In the genomic region with DNA sequence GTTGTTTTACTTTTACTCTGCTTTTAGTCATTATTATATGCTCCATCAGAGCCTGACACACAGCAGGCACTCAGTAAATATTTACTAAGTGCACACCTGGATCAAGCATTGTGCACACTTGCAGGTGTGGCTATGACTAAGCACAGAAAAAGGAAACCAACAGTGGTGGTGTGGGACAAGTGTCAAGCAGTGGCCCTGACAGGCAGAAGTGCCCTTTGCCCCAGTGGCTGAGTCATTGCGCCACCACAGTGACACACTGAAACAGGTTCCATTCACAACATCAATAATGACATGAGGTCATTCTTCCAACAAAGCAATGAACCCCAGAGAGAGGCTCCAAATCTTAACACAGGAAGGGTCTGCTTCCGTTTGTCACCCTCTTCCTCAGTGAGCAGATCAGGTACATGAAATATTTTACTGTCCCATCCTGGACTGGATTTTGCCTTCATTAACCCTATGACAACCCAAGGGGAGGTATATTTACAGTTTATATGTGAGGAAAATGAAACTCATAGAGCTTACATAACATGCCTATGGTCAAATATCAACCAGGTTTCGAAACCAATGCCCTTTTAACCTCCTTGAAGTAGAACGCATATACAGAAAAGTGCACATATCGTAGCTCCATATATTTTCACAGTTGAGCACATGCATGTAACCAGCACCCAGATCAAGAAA, we compare ENCODE assay signal across 9 cellular contexts.
DNase-seq lines count a peak whose midpoint lies in the region; ATAC-seq and TF ChIP-seq lines count a peak whose summit lies in the region.
"Had no signal": no experiment of that assay in that cellular context is flagged by ENCODE, and none has a peak within 500 bp of the region (broad histone marks: within the 10 kb centered on the region; RNA-seq: fewer than 3 reads in every experiment).

No MANE protein-coding gene starts in this region.

- no peak overlapping the region for H3K27ac ChIP-seq in osteoblast (ENCODE audit: low read depth, low read length)

- ATAC-seq in HG02852 (IDR thresholded peaks at IDR 0.05; ENCODE audit: unreplicated experiment), result peak; percentile 92
- peak; percentile 96 to 97 for ATAC-seq in activated T-cell treated with anti-CD3 and anti-CD28 coated beads, Interleukin-2, amount 50 U/mL, for 72 hours (replicated peaks in 1 of 2)
- ATAC-seq: T-cell had no signal

- no peaks in the 10 kb centered on the region for H3K79me2 ChIP-seq in osteoblast (ENCODE audit: insufficient read depth, low read length)

- no peaks in the 10 kb centered on the region for H3K36me3 Mint-ChIP-seq in activated T-cell treated with anti-CD3 and anti-CD28 coated beads, Interleukin-2, amount 50 U/mL, for 72 hours (ENCODE audit: insufficient read depth in 2 of 2)
- H3K36me3 Mint-ChIP-seq: T-cell had no signal

- no peaks in the 10 kb centered on the region for H3K36me3 ChIP-seq in mucosa of stomach (ENCODE audit: control insufficient read depth, insufficient read depth, low read length)
- no peaks in the 10 kb centered on the region for H3K36me3 ChIP-seq in osteoblast (ENCODE audit: insufficient read depth, low read length)

- H4K20me1 ChIP-seq in osteoblast (ENCODE audit: insufficient read depth, low read length), result no peaks in the 10 kb centered on the region

- H3K9me3 Mint-ChIP-seq in activated T-cell treated with anti-CD3 and anti-CD28 coated beads, Interleukin-2, amount 50 U/mL, for 72 hours, result no peaks in the 10 kb centered on the region
- H3K9me3 Mint-ChIP-seq: T-cell had no signal

- H3K4me3 ChIP-seq in mucosa of stomach (ENCODE audit: low read length), result no peak overlapping the region
- H3K4me3 ChIP-seq in osteoblast (ENCODE audit: insufficient read depth, low read length), result no peak overlapping the region

- H3K27me3 ChIP-seq in mucosa of stomach (ENCODE audit: control insufficient read depth, insufficient read depth, low read length) (no peaks in the 10 kb centered on the region), osteoblast (ENCODE audit: insufficient read depth, low read length) (no peaks in the 10 kb centered on the region)

- H3K9ac ChIP-seq in mucosa of stomach (ENCODE audit: low read length), result peak overlapping the region; percentile 11

- H3K27me3 Mint-ChIP-seq in activated T-cell treated with anti-CD3 and anti-CD28 coated beads, Interleukin-2, amount 50 U/mL, for 72 hours (ENCODE audit: low read depth), result no peaks in the 10 kb centered on the region
- H3K27me3 Mint-ChIP-seq: T-cell had no signal

- H3K9me3 ChIP-seq in mucosa of stomach (ENCODE audit: control insufficient read depth, low read length) (no peaks in the 10 kb centered on the region), osteoblast (ENCODE audit: low read depth, low read length) (no peaks in the 10 kb centered on the region)

- no peak overlapping the region for H2AFZ ChIP-seq in osteoblast (ENCODE audit: low read length)

- no peak overlapping the region for H3K4me2 ChIP-seq in osteoblast (ENCODE audit: insufficient read depth, low read length)

- peaks cover 17% of the 10 kb centered on the region for H3K4me1 Mint-ChIP-seq in activated T-cell treated with anti-CD3 and anti-CD28 coated beads, Interleukin-2, amount 50 U/mL, for 72 hours (ENCODE audit: low read depth)
- H3K4me1 Mint-ChIP-seq: T-cell had no signal

- no peak overlapping the region for H3K27ac Mint-ChIP-seq in activated T-cell treated with anti-CD3 and anti-CD28 coated beads, Interleukin-2, amount 50 U/mL, for 72 hours
- H3K27ac Mint-ChIP-seq: T-cell had no signal

- DNase-seq in NCI-H2081 (lab: John Stamatoyannopoulos, UW), result peak; percentile 28 to 74
- DNase-seq in NCI-H2081 treated with DMSO at 0.1 percent for 48 hours (lab: John Stamatoyannopoulos, UW), result no peak
- peak; percentile 50 for DNase-seq in NCI-H1417 treated with DMSO at 0.1 percent for 48 hours (lab: John Stamatoyannopoulos, UW)
- DNase-seq in activated T-cell treated with anti-CD3 and anti-CD28 coated beads, Interleukin-2, amount 50 U/mL, for 72 hours, result peak; percentile 56 to 66
- DNase-seq in osteoblast (ENCODE audit: insufficient read length, low spot score, missing footprints), result no peak
- DNase-seq in NCI-H526 (lab: John Stamatoyannopoulos, UW), result no peak

- no peak for TF ChIP-seq CTCF in osteoblast (IDR thresholded peaks at IDR 0.05; ENCODE audit: extremely low read depth, low read depth, low read length)

- H3K4me1 ChIP-seq in mucosa of stomach (ENCODE audit: control insufficient read depth, insufficient read depth, low read length) (peaks cover 27% of the 10 kb centered on the region), osteoblast (ENCODE audit: insufficient read depth, low read length) (no peaks in the 10 kb centered on the region)

- no peak overlapping the region for H3K4me3 Mint-ChIP-seq in activated T-cell treated with anti-CD3 and anti-CD28 coated beads, Interleukin-2, amount 50 U/mL, for 72 hours
- H3K4me3 Mint-ChIP-seq: T-cell had no signal

Comparison
In these comparisons a context has a peak if more than half of its experiments do, and no peak if none do; other contexts are left out.
1. DNase-seq: peak in NCI-H2081 (2 of 2), NCI-H1417 treated with DMSO at 0.1 percent for 48 hours (single experiment) and activated T-cell treated with anti-CD3 and anti-CD28 coated beads, Interleukin-2, amount 50 U/mL, for 72 hours (2 of 2); none in NCI-H2081 treated with DMSO at 0.1 percent for 48 hours (single experiment), osteoblast (single experiment) and NCI-H526 (0 of 2).